Comparison of ENCODE assay signal across 9 cellular contexts in genomic region chr4:38069271-38069760, GRCh38.
DNase-seq lines count a peak whose midpoint lies in the region; TF ChIP-seq lines count a peak whose summit lies in the region.
"Had no signal": no experiment of that assay in that cellular context is flagged by ENCODE, and none has a peak within 500 bp of the region (broad histone marks: within the 10 kb centered on the region; RNA-seq: fewer than 3 reads in every experiment).

No MANE protein-coding gene starts in this region.

- H3K4me3 Mint-ChIP-seq in Calu3 (ENCODE audit: low read depth, unreplicated experiment): no peak overlapping the region
- no peak overlapping the region for H3K4me3 Mint-ChIP-seq in activated naive CD4-positive, alpha-beta T cell treated with anti-CD3 and anti-CD28 coated beads for 36 hours

- H3K4me1 ChIP-seq in KMS-11 (ENCODE audit: low read depth, poor library complexity, severe bottlenecking) (peaks cover 45% of the 10 kb centered on the region), uterus (no peaks in the 10 kb centered on the region)

- H3K9me3 Mint-ChIP-seq in Calu3 (ENCODE audit: low read depth, unreplicated experiment): no peaks in the 10 kb centered on the region
- H3K9me3 Mint-ChIP-seq in activated naive CD4-positive, alpha-beta T cell treated with anti-CD3 and anti-CD28 coated beads for 36 hours: no peaks in the 10 kb centered on the region

- DNase-seq in Calu3 (peak; percentile 64), hepatic stellate cell (ENCODE audit: low spot score) (peak; percentile 73), uterus (peak in 1 of 2 donors; percentile 63), NCI-H526 treated with DMSO at 0.1 percent for 48 hours (lab: John Stamatoyannopoulos, UW) (no peak), HEK293T (ENCODE audit: extremely low spot score) (no peak), NCI-H2081 treated with DMSO at 0.1 percent for 48 hours (lab: John Stamatoyannopoulos, UW) (no peak)
- peak; percentile 80 for DNase-seq in activated naive CD4-positive, alpha-beta T cell treated with anti-CD3 and anti-CD28 coated beads for 36 hours

- H3K27me3 ChIP-seq in KMS-11 (ENCODE audit: insufficient read depth, low read depth) (no peaks in the 10 kb centered on the region), uterus (no peaks in the 10 kb centered on the region)

- H3K4me3 ChIP-seq in KMS-11 (IDR thresholded peaks at IDR 0.05; ENCODE audit: insufficient read depth, low read depth, low read length): no peak overlapping the region
- no peak overlapping the region for H3K4me3 ChIP-seq in uterus
- H3K4me3 ChIP-seq: thoracic aorta had no signal

- intact Hi-C loops in Calu3 (cut with micrococcal nuclease; ENCODE audit: unreplicated experiment): loop anchor here (2.0 to 10.0 kb wide), 3 partner anchors 109 to 785 kb away; partner anchors contain the start of gene TLR6
- intact Hi-C loops in activated naive CD4-positive, alpha-beta T cell treated with anti-CD3 and anti-CD28 coated beads for 36 hours (cut with micrococcal nuclease): loop anchor here (1.0 to 10.0 kb wide), 5 partner anchors 62 to 662 kb away; no protein-coding TSS in a partner anchor
- intact Hi-C loops in uterus (cut with DNase I; ENCODE audit: low total_unique reads): loop anchor here (10.0 kb wide), 2 partner anchors 245 to 605 kb away; no protein-coding TSS in a partner anchor

- H3K4me2 ChIP-seq in KMS-11: no peak overlapping the region

- no peaks in the 10 kb centered on the region for H3K36me3 ChIP-seq in KMS-11 (ENCODE audit: insufficient read depth)
- H3K36me3 ChIP-seq in uterus: no peaks in the 10 kb centered on the region

- no peak overlapping the region for H3K27ac Mint-ChIP-seq in Calu3 (ENCODE audit: unreplicated experiment)
- no peak overlapping the region for H3K27ac Mint-ChIP-seq in activated naive CD4-positive, alpha-beta T cell treated with anti-CD3 and anti-CD28 coated beads for 36 hours

- no peak overlapping the region for H2AFZ ChIP-seq in KMS-11 (ENCODE audit: low read depth)

- TF ChIP-seq CTCF in Calu3 (IDR thresholded peaks at IDR 0.05; ENCODE audit: unreplicated experiment): peak; percentile 28
- peak; percentile 50; the same call in 1 of the 2 replicates for TF ChIP-seq CTCF in KMS-11 (conservative IDR thresholded peaks at IDR 0.05; ENCODE audit: low read depth, low read length)
- peak in 2 of 4 experiments; percentile 36 to 37 for TF ChIP-seq CTCF in uterus (IDR thresholded peaks at IDR 0.05)

- H3K27ac ChIP-seq in KMS-11 (no peak overlapping the region), uterus (peak overlapping the region; percentile 40 to 42)
- H3K27ac ChIP-seq: thoracic aorta had no signal

- POLR2A ChIA-PET in HEK293T (lab: Yijun Ruan, JAX): no interaction called here

- no peaks in the 10 kb centered on the region for H3K36me3 Mint-ChIP-seq in Calu3 (ENCODE audit: insufficient read depth, unreplicated experiment)
- H3K36me3 Mint-ChIP-seq in activated naive CD4-positive, alpha-beta T cell treated with anti-CD3 and anti-CD28 coated beads for 36 hours (ENCODE audit: low read depth): peaks cover 12% of the 10 kb centered on the region

- TF ChIP-seq POLR2A in uterus (IDR thresholded peaks at IDR 0.05): no peak

- peaks cover 8% of the 10 kb centered on the region for H3K4me1 Mint-ChIP-seq in Calu3 (ENCODE audit: low read depth, unreplicated experiment)
- peaks cover 17% of the 10 kb centered on the region for H3K4me1 Mint-ChIP-seq in activated naive CD4-positive, alpha-beta T cell treated with anti-CD3 and anti-CD28 coated beads for 36 hours (ENCODE audit: low read depth)

- no peaks in the 10 kb centered on the region for H3K79me2 ChIP-seq in KMS-11 (ENCODE audit: insufficient read depth, low read depth)

- H3K9me3 ChIP-seq in uterus: no peaks in the 10 kb centered on the region
- H3K9me3 ChIP-seq: thoracic aorta had no signal

- H3K27me3 Mint-ChIP-seq in Calu3 (ENCODE audit: unreplicated experiment): no peaks in the 10 kb centered on the region
- no peaks in the 10 kb centered on the region for H3K27me3 Mint-ChIP-seq in activated naive CD4-positive, alpha-beta T cell treated with anti-CD3 and anti-CD28 coated beads for 36 hours (ENCODE audit: low read depth)

- BruUV-seq in Calu3 (replicated peaks; lab: Mats Ljungman, UMichigan): no TSS peak

- H3K9ac ChIP-seq in KMS-11: no peak overlapping the region

- CTCF ChIA-PET in Calu3 (lab: Charles Lee) (interaction anchor here (0.7 to 2.0 kb wide), 21 partner anchors 9 to 1066 kb away, joined by 3 to 22 read pairs (median 4); partner anchors contain the start of genes TLR1 and TLR10), HEK293T (lab: Yijun Ruan, JAX) (interaction anchor here (0.6 to 2.6 kb wide), 6 partner anchors 43 to 312 kb away, joined by 3 to 12 read pairs (median 4); no protein-coding TSS in a partner anchor)
- CTCF ChIA-PET in activated naive CD4-positive, alpha-beta T cell treated with anti-CD3 and anti-CD28 coated beads for 36 hours (lab: Charles Lee): interaction anchor here (0.5 to 2.4 kb wide), 29 partner anchors 8 to 819 kb away, joined by 3 to 40 read pairs (median 4); no protein-coding TSS in a partner anchor

- no peaks in the 10 kb centered on the region for H4K20me1 ChIP-seq in KMS-11 (ENCODE audit: insufficient read depth)

TF ChIP-seq in HEK293T, 16 proteins besides CTCF, POLR2A, EP300 and RAD21:
- TF ChIP-seq FOXA1 (IDR thresholded peaks at IDR 0.05) (no peak), L3MBTL2 (conservative IDR thresholded peaks at IDR 0.05) (no peak), ZNF384 (IDR thresholded peaks at IDR 0.05) (no peak), HDGF (IDR thresholded peaks at IDR 0.05; ENCODE audit: borderline replicate concordance) (no peak), FOXM1 (IDR thresholded peaks at IDR 0.05; ENCODE audit: borderline replicate concordance) (no peak), TARDBP (IDR thresholded peaks at IDR 0.05) (no peak), SUZ12 (IDR thresholded peaks at IDR 0.05) (no peak), BHLHE40 (IDR thresholded peaks at IDR 0.05; ENCODE audit: borderline replicate concordance) (no peak), LEF1 (IDR thresholded peaks at IDR 0.05; ENCODE audit: borderline replicate concordance) (no peak), NFRKB (IDR thresholded peaks at IDR 0.05) (no peak), FOXK2 (IDR thresholded peaks at IDR 0.05) (no peak), SP1 (IDR thresholded peaks at IDR 0.05) (no peak), ELF4 (IDR thresholded peaks at IDR 0.05) (no peak), CTBP1 (IDR thresholded peaks at IDR 0.05; ENCODE audit: borderline replicate concordance) (no peak)

Comparison
In these comparisons a context has a peak if more than half of its experiments do, and no peak if none do; other contexts are left out.
1. DNase-seq: peak in Calu3 (single experiment), activated naive CD4-positive, alpha-beta T cell treated with anti-CD3 and anti-CD28 coated beads for 36 hours (single experiment) and hepatic stellate cell (single experiment); none in NCI-H526 treated with DMSO at 0.1 percent for 48 hours (single experiment), HEK293T (single experiment) and NCI-H2081 treated with DMSO at 0.1 percent for 48 hours (single experiment).